In the genomic region with DNA sequence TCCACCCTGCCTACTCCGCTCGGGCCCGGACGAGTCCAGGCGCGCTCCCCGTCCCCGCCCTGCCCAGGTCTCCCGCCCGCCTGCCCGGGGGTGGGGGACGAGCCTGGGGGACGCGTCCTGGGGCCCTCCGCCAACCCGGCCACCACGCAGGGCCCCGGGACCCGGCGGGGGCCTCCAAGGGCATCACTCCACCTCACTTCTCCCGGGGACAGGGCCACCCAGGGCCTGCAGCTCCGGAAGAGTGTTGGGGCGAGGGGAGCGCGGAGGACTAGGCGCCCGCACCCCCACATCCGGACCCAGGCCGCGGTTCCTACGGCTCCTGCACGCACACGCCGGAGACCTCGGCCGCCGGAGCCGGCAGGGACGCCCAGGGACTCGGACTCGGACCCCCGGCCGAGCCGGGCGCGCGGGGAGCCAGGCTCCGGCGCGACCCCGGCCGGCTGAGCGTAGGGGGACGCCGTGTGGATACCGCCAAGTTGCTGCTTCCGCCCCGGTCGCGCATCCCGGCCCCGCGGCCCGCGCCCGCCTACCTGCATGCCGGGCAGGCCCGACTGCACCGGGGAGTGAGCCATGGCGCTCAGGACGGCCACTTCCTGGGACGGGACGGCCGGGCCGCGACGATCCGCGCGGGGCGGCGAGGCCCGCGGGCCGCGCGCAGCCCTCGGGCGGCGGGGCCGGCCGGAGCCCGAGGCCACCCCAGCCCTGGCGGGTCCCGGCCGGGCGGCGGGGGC, we compare ENCODE assay signal across 8 cellular contexts. TPM values are rescaled to one million over a fixed set of nuclear protein-coding genes. Genes with fewer than 3 reads are reported as not detected.
DNase-seq lines count a peak whose midpoint lies in the region; ATAC-seq and TF ChIP-seq lines count a peak whose summit lies in the region.

No MANE protein-coding gene starts in this region.

- H3K36me3 Mint-ChIP-seq in activated CD8-positive, alpha-beta memory T cell treated with anti-CD3 and anti-CD28 coated beads, Interleukin-2, amount 10 ng/mL, durations not matched to agents 7 days and 5 days: peaks cover 18% of the 10 kb centered on the region
- peaks cover 0 to 16% (median 0%) of the 10 kb centered on the region in 5 donors for H3K36me3 Mint-ChIP-seq in naive thymus-derived CD4-positive, alpha-beta T cell

- H3K4me1 ChIP-seq in naive thymus-derived CD4-positive, alpha-beta T cell (ENCODE audit: control insufficient read depth in 2 of 2, insufficient read depth in 2 of 2, low read length in 2 of 2): peaks cover 34 to 43% of the 10 kb centered on the region in 2 donors
- H3K4me1 ChIP-seq in uterus: peaks cover 0 to 4% of the 10 kb centered on the region in 2 donors

- H3K4me3 Mint-ChIP-seq in activated CD8-positive, alpha-beta memory T cell treated with anti-CD3 and anti-CD28 coated beads, Interleukin-2, amount 10 ng/mL, durations not matched to agents 7 days and 5 days: peak overlapping the region; percentile 91
- H3K4me3 Mint-ChIP-seq in naive thymus-derived CD4-positive, alpha-beta T cell: peak overlapping the region; percentile 84 to 99 (median 93)

- peak; percentile 38 for DNase-seq in G401 (ENCODE audit: low spot score)
- peak; percentile 48 for DNase-seq in KBM-7
- peak; percentile 75 for DNase-seq in activated CD8-positive, alpha-beta memory T cell treated with anti-CD3 and anti-CD28 coated beads, Interleukin-2, amount 10 ng/mL, durations not matched to agents 7 days and 5 days
- DNase-seq in erythroblast (lab: John Stamatoyannopoulos, UW): peak; percentile 70 to 81
- peak in 7 of 9 donors; percentile 38 to 60 (median 58) for DNase-seq in naive thymus-derived CD4-positive, alpha-beta T cell
- peak; percentile 50 to 61 for DNase-seq in uterus
- no peak for DNase-seq in NCI-H1105 (lab: John Stamatoyannopoulos, UW)

- POLR2A ChIA-PET in naive thymus-derived CD4-positive, alpha-beta T cell (lab: Charles Lee): interaction anchor here (0.6 to 1.9 kb wide), 12 partner anchors 10 to 1143 kb away, joined by 3 to 12 read pairs (median 3); no protein-coding TSS in a partner anchor

- CTCF ChIA-PET in activated CD8-positive, alpha-beta memory T cell treated with anti-CD3 and anti-CD28 coated beads, Interleukin-2, amount 10 ng/mL, durations not matched to agents 7 days and 5 days (lab: Charles Lee): interaction anchor here (1.0 to 1.5 kb wide), 7 partner anchors 20 to 134 kb away, joined by 3 to 5 read pairs (median 3); no protein-coding TSS in a partner anchor
- CTCF ChIA-PET in naive thymus-derived CD4-positive, alpha-beta T cell (lab: Charles Lee): interaction anchor here (1.3 kb wide), 1 partner anchor 131 kb away, joined by 4 read pairs; no protein-coding TSS in a partner anchor

- H3K27ac Mint-ChIP-seq in activated CD8-positive, alpha-beta memory T cell treated with anti-CD3 and anti-CD28 coated beads, Interleukin-2, amount 10 ng/mL, durations not matched to agents 7 days and 5 days: peak overlapping the region; percentile 93
- peak overlapping the region in 5 of 9 donors; percentile 91 to 96 (median 94) for H3K27ac Mint-ChIP-seq in naive thymus-derived CD4-positive, alpha-beta T cell

- ATAC-seq in GM21619 (IDR thresholded peaks at IDR 0.05; ENCODE audit: unreplicated experiment): peak; percentile 34
- ATAC-seq in activated CD8-positive, alpha-beta memory T cell treated with anti-CD3 and anti-CD28 coated beads, Interleukin-2, amount 10 ng/mL, durations not matched to agents 7 days and 5 days: peak; percentile 47
- ATAC-seq in naive thymus-derived CD4-positive, alpha-beta T cell: peak; percentile 36

- TF ChIP-seq POLR2A in erythroblast (IDR thresholded peaks at IDR 0.05; ENCODE audit: low read length) (no peak), uterus (IDR thresholded peaks at IDR 0.05) (no peak)

- peak overlapping the region; percentile 72 for H3K4me3 ChIP-seq in naive thymus-derived CD4-positive, alpha-beta T cell (ENCODE audit: low read length)
- peak overlapping the region; percentile 86 to 87 for H3K4me3 ChIP-seq in uterus

- no peaks in the 10 kb centered on the region for H3K36me3 ChIP-seq in naive thymus-derived CD4-positive, alpha-beta T cell (ENCODE audit: control insufficient read depth in 2 of 3, insufficient read depth in 3 of 3, low read length in 3 of 3)
- H3K36me3 ChIP-seq in uterus: no peaks in the 10 kb centered on the region

- no peaks in the 10 kb centered on the region for H3K27me3 Mint-ChIP-seq in activated CD8-positive, alpha-beta memory T cell treated with anti-CD3 and anti-CD28 coated beads, Interleukin-2, amount 10 ng/mL, durations not matched to agents 7 days and 5 days
- H3K27me3 Mint-ChIP-seq in naive thymus-derived CD4-positive, alpha-beta T cell: no peaks in the 10 kb centered on the region

- intact Hi-C loops in naive thymus-derived CD4-positive, alpha-beta T cell (cut with micrococcal nuclease): loop anchor here (1.0 to 10.0 kb wide), 7 partner anchors 434 to 1352 kb away; a partner anchor contains a TSS
- intact Hi-C loops in uterus (cut with DNase I; ENCODE audit: low total_unique reads): no loop called here

- H3K4me1 Mint-ChIP-seq in activated CD8-positive, alpha-beta memory T cell treated with anti-CD3 and anti-CD28 coated beads, Interleukin-2, amount 10 ng/mL, durations not matched to agents 7 days and 5 days: peaks cover 48% of the 10 kb centered on the region
- H3K4me1 Mint-ChIP-seq in naive thymus-derived CD4-positive, alpha-beta T cell: peaks cover 41 to 52% (median 45%) of the 10 kb centered on the region in 7 donors

- H3K27me3 ChIP-seq in naive thymus-derived CD4-positive, alpha-beta T cell (ENCODE audit: control insufficient read depth in 2 of 2, insufficient read depth in 2 of 2, low read length in 2 of 2): no peaks in the 10 kb centered on the region
- H3K27me3 ChIP-seq in uterus: no peaks in the 10 kb centered on the region

- H3K9me3 ChIP-seq in naive thymus-derived CD4-positive, alpha-beta T cell (ENCODE audit: control insufficient read depth in 2 of 3, low read length in 3 of 3): no peaks in the 10 kb centered on the region
- H3K9me3 ChIP-seq in uterus: no peaks in the 10 kb centered on the region

- no peaks in the 10 kb centered on the region for H3K9me3 Mint-ChIP-seq in activated CD8-positive, alpha-beta memory T cell treated with anti-CD3 and anti-CD28 coated beads, Interleukin-2, amount 10 ng/mL, durations not matched to agents 7 days and 5 days (ENCODE audit: low read depth)
- H3K9me3 Mint-ChIP-seq in naive thymus-derived CD4-positive, alpha-beta T cell: no peaks in the 10 kb centered on the region

- in situ Hi-C loops in G401 (cut with HindIII; ENCODE audit: low sequenced_read_pairs): no loop called here
- in situ Hi-C loops in KBM-7 (cut with MboI; ENCODE audit: low pct_unique_long_range_greater_than_20kb, low sequenced_read_pairs): no loop called here

- TF ChIP-seq CTCF in uterus (IDR thresholded peaks at IDR 0.05): no peak

- peak overlapping the region; percentile 85 for H3K27ac ChIP-seq in naive thymus-derived CD4-positive, alpha-beta T cell (ENCODE audit: low read depth, low read length)
- H3K27ac ChIP-seq in uterus: peak overlapping the region; percentile 96 to 99

RNA-seq across cellular contexts. Expression of a gene that starts 0.5 kb away (rescaled TPM):
- 59.4 and 96.3 TPM in 2 replicates for total RNA-seq in G401 (2014; rRNA removed; shearing (Covaris generic))
- 100 to 1,000 TPM; 134 to 148 TPM for total RNA-seq in activated CD8-positive, alpha-beta memory T cell treated with anti-CD3 and anti-CD28 coated beads, Interleukin-2, amount 10 ng/mL, durations not matched to agents 7 days and 5 days
- total RNA-seq in naive thymus-derived CD4-positive, alpha-beta T cell: 100 to 1,000 TPM in 3 of 5 experiments, 10 to 100 TPM in 2; 90.1 to 148 (median 121) TPM
- 10 to 100 TPM; 29.8 to 44.4 TPM for polyA plus RNA-seq in naive thymus-derived CD4-positive, alpha-beta T cell
- total RNA-seq in uterus: 10 to 100 TPM; 29.7 to 73.5 (median 62.6) TPM
